Comparison of ENCODE assay signal across 23 cellular contexts in the genomic region with DNA sequence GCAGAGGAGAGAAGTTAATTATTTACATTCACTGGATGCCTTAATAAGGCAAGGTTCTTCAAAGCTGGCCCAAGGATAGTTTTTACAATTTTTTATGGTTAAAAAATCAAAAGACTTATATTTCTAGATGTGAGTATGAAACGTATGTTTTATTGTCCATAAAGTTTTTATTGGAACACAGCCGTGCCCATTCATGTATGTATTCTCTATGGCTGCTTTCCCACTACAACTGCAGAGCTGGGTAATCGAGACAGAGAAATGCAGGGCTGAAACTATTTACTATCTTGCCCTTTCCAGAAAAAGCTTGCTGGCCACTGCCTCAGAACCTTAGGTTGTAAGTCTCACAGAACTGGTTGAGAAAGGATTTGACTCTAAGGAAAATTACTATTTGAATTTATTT.
"Had no signal": no experiment of that assay in that cellular context is flagged by ENCODE, and none has a peak within 500 bp of the region (broad histone marks: within the 10 kb centered on the region; RNA-seq: fewer than 3 reads in every experiment).

No MANE protein-coding gene starts in this region.

- ATAC-seq: HepG2, Panc1 had no signal

- DNase-seq: IMR-90, Karpas-422, KG1, NCI-H1092, NCI-H1105 treated with DMSO at 0.1 percent for 48 hours, NCI-H1417 treated with DMSO at 0.1 percent for 48 hours, NCI-H146, NCI-H1694 treated with DMSO at 0.1 percent for 48 hours, NCI-H1930, NCI-H2081, NCI-H2171, NCI-H226, NCI-H446, NCI-H510A, NCI-H524 treated with DMSO at 0.1 percent for 48 hours, NCI-H69, NCI-H774, SHP77, SK-N-SH, SW 1271 had no signal

- H3K27ac ChIP-seq: RWPE1 had no signal

- H3K9me3 ChIP-seq: SK-N-SH had no signal
